27 cellular contexts compared by ENCODE assay signal in genomic region chr20:51593584-51593983, GRCh38. TPM values are rescaled to one million over a fixed set of nuclear protein-coding genes. Genes with fewer than 3 reads are reported as not detected.
"Had no signal": no experiment of that assay in that cellular context is flagged by ENCODE, and none has a peak within 500 bp of the region (broad histone marks: within the 10 kb centered on the region; RNA-seq: fewer than 3 reads in every experiment).

No MANE protein-coding gene starts in this region.

- H3K27me3 ChIP-seq: dorsolateral prefrontal cortex, suprapubic skin, thyroid gland, upper lobe of left lung, uterus had no signal

- DNase-seq: dorsolateral prefrontal cortex; effector CD4-positive, alpha-beta T cell; hypothalamus; immature natural killer cell; islet precursor cell; kidney glomerular epithelial cell; left colon; left ventricle myocardium superior; lower lobe of right lung; naive thymus-derived CD8-positive, alpha-beta T cell; nephron progenitor cell; psoas muscle; right cardiac atrium; small intestine; stimulated activated CD4-positive, alpha-beta T cell treated with anti-CD3 and anti-CD28 coated beads, Interleukin-12 subunit alpha, Interleukin-12 subunit beta, amount 100 ng/mL, for 4 hours; stimulated activated CD4-positive, alpha-beta T cell treated with anti-CD3 and anti-CD28 coated beads, Interleukin-1b, Interleukin-23, amount 100 ng/mL, for 48 hours; stimulated activated CD4-positive, alpha-beta T cell treated with anti-CD3 and anti-CD28 coated beads, Interleukin-4, amount 100 ng/mL, for 1 hour; stimulated activated CD8-positive, alpha-beta memory T cell treated with anti-CD3 and anti-CD28 coated beads, Interleukin-4, amount 100 ng/mL, for 48 hours; stimulated activated naive CD4-positive, alpha-beta T cell; stimulated activated naive CD8-positive, alpha-beta T cell treated with anti-CD3 and anti-CD28 coated beads, Interleukin-15, amount 100 ng/mL, for 72 hours; thyroid gland; upper lobe of left lung; uterus had no signal

- H3K36me3 Mint-ChIP-seq: naive thymus-derived CD8-positive, alpha-beta T cell had no signal

- H3K4me1 ChIP-seq: thyroid gland, uterus had no signal

- H3K27me3 Mint-ChIP-seq: naive thymus-derived CD8-positive, alpha-beta T cell had no signal

- H3K4me3 Mint-ChIP-seq: immature natural killer cell; naive thymus-derived CD8-positive, alpha-beta T cell; nephron progenitor cell; stimulated activated naive CD8-positive, alpha-beta T cell treated with anti-CD3 and anti-CD28 coated beads, Interleukin-15, amount 100 ng/mL, for 72 hours had no signal

- H3K9me3 ChIP-seq: lower lobe of right lung, psoas muscle, suprapubic skin, thyroid gland, upper lobe of left lung, uterus had no signal

- H3K36me3 ChIP-seq: thyroid gland, uterus had no signal

- FAIRE-seq: colon, frontal cortex, small intestine had no signal

- ATAC-seq: left colon; naive thymus-derived CD8-positive, alpha-beta T cell; stimulated activated naive CD8-positive, alpha-beta T cell treated with anti-CD3 and anti-CD28 coated beads, Interleukin-15, amount 100 ng/mL, for 72 hours had no signal

- H3K9me3 Mint-ChIP-seq: immature natural killer cell; naive thymus-derived CD8-positive, alpha-beta T cell; nephron progenitor cell; stimulated activated naive CD8-positive, alpha-beta T cell treated with anti-CD3 and anti-CD28 coated beads, Interleukin-15, amount 100 ng/mL, for 72 hours had no signal

- H3K27ac ChIP-seq: lower lobe of right lung, psoas muscle, thyroid gland, upper lobe of left lung had no signal

- H3K4me3 ChIP-seq: lower lobe of right lung, psoas muscle, suprapubic skin, thyroid gland, upper lobe of left lung, uterus had no signal

- H3K27ac Mint-ChIP-seq: nephron progenitor cell had no signal

RNA-seq across cellular contexts. Expression of gene NFATC2, which starts 51.1 kb away (rescaled TPM):
- total RNA-seq: myocyte had no signal
